ENCODE assay signal across 18 cellular contexts in the genomic region with DNA sequence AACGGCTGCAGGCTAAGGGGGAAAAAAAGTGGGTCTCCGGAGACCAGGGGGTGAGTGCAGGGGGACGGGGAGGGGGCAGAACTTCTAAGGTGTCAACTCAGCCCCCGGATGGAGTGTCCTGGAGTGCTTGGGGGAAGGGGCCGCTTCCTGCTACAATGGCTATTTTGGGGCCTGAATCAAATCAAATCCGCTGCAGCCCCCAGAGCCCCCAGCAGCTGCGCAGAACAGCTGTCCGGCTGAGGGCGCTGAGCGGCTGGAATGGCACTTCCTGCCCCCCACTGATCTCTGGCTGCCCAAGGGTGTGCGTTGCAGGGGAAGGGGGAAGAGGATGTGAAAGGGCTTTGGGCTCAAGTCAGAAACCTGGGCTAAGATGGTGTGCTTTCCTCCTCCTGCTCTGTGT. TPM values are rescaled to one million over a fixed set of nuclear protein-coding genes. Genes with fewer than 3 reads are reported as not detected.
A peak's percentile ranks its signal among the peaks of the same experiment; 100 is the strongest.
DNase-seq lines count a peak whose midpoint lies in the region; ATAC-seq, FAIRE-seq and TF ChIP-seq lines count a peak whose summit lies in the region.
"Had no signal": no experiment of that assay in that cellular context is flagged by ENCODE, and none has a peak within 500 bp of the region (broad histone marks: within the 10 kb centered on the region; RNA-seq: fewer than 3 reads in every experiment).

No MANE protein-coding gene starts in this region.

- peaks cover 24 to 91% (median 66%) of the 10 kb centered on the region in 10 experiments for H3K4me1 ChIP-seq in BLaER1 treated with 17β-estradiol and CSF1 and Interleukin-3, amounts not matched to agents 10 nM and 100 nM
- H3K4me1 ChIP-seq in astrocyte (ENCODE audit: insufficient read depth, low read length), result peaks cover 29% of the 10 kb centered on the region
- H3K4me1 ChIP-seq: foreskin keratinocyte, parathyroid adenoma had no signal

- H3K36me3 Mint-ChIP-seq in astrocyte (ENCODE audit: low read depth, unreplicated experiment) (no peaks in the 10 kb centered on the region), mesothelial cell of epicardium (no peaks in the 10 kb centered on the region)
- H3K36me3 Mint-ChIP-seq in activated T-helper 1 cell treated with anti-CD3 and anti-CD28 coated beads, Interleukin-12 subunit alpha, Interleukin-12 subunit beta, Interleukin-2, Interleukin-4 antibody, amounts not matched to agents 30 ng/mL and 10 ng/mL and 1 ng/mL, durations not matched to agents 14 hours and 24 hours and 36 hours (ENCODE audit: low read depth), result no peaks in the 10 kb centered on the region
- no peaks in the 10 kb centered on the region for H3K36me3 Mint-ChIP-seq in naive thymus-derived CD8-positive, alpha-beta T cell
- H3K36me3 Mint-ChIP-seq: stimulated activated effector memory CD8-positive, alpha-beta T cell treated with anti-CD3 and anti-CD28 coated beads, Interleukin-12 subunit alpha, Interleukin-12 subunit beta, amount 100 ng/mL, for 72 hours had no signal

- peak overlapping the region; percentile 85 to 97 (median 92) for H3K4me2 ChIP-seq in BLaER1 treated with 17β-estradiol and CSF1 and Interleukin-3, amounts not matched to agents 10 nM and 100 nM
- H3K4me2 ChIP-seq in astrocyte (ENCODE audit: low read length), result peak overlapping the region; percentile 76

- H2AFZ ChIP-seq in astrocyte (ENCODE audit: low read depth, low read length), result peak overlapping the region; percentile 83
- H2AFZ ChIP-seq: parathyroid adenoma had no signal

- H3K9ac ChIP-seq in BLaER1 treated with 17β-estradiol and CSF1 and Interleukin-3, amounts not matched to agents 10 nM and 100 nM, result peak overlapping the region in 10 of 11 experiments; percentile 56 to 81 (median 72); a peak in 19 of 22 replicates
- H3K9ac ChIP-seq in astrocyte (ENCODE audit: low read length), result peak overlapping the region; percentile 18
- H3K9ac ChIP-seq: parathyroid adenoma had no signal

- no peaks in the 10 kb centered on the region for H3K36me3 ChIP-seq in BLaER1 treated with 17β-estradiol and CSF1 and Interleukin-3, amounts not matched to agents 10 nM and 100 nM
- no peaks in the 10 kb centered on the region for H3K36me3 ChIP-seq in astrocyte (ENCODE audit: insufficient read depth, low read length)
- H3K36me3 ChIP-seq: WERI-Rb-1 had no signal

- H3K27ac ChIP-seq in BLaER1 treated with 17β-estradiol and CSF1 and Interleukin-3, amounts not matched to agents 10 nM and 100 nM, result peak overlapping the region in 9 of 11 experiments; percentile 60 to 89 (median 81); a peak in 18 of 22 replicates
- H3K27ac ChIP-seq in astrocyte (ENCODE audit: low read depth, low read length), result no peak overlapping the region
- H3K27ac ChIP-seq: foreskin keratinocyte, parathyroid adenoma, SK-N-MC, WERI-Rb-1 had no signal

- DNase-seq in astrocyte (ENCODE audit: low read depth) (no peak), mesothelial cell of epicardium (ENCODE audit: low spot score in 2 of 2, unreplicated experiment in 2 of 2) (no peak), mucosa of gallbladder (ENCODE audit: low spot score) (no peak)
- no peak for DNase-seq in activated T-helper 1 cell treated with anti-CD3 and anti-CD28 coated beads, Interleukin-12 subunit alpha, Interleukin-12 subunit beta, Interleukin-2, Interleukin-4 antibody, amounts not matched to agents 30 ng/mL and 10 ng/mL and 1 ng/mL, durations not matched to agents 14 hours and 24 hours and 36 hours (ENCODE audit: low spot score)
- no peak for DNase-seq in naive thymus-derived CD8-positive, alpha-beta T cell
- DNase-seq: activated T-cell treated with anti-CD3 and anti-CD28 coated beads, Interleukin-2, amount 50 U/mL, for 1 hour; effector CD4-positive, alpha-beta T cell; EL; foreskin keratinocyte; stimulated activated CD4-positive, alpha-beta T cell treated with anti-CD3 and anti-CD28 coated beads, Interleukin-2, amount 100 ng/mL, for 24 hours; WERI-Rb-1 had no signal

- peak; percentile 45 for ATAC-seq in HG02642 (IDR thresholded peaks at IDR 0.05; ENCODE audit: poor library complexity, unreplicated experiment)
- ATAC-seq in GM19035 (IDR thresholded peaks at IDR 0.05; ENCODE audit: unreplicated experiment), result no peak
- ATAC-seq in naive thymus-derived CD8-positive, alpha-beta T cell, result no peak
- ATAC-seq: foreskin keratinocyte; left lobe of liver; stimulated activated effector memory CD8-positive, alpha-beta T cell treated with anti-CD3 and anti-CD28 coated beads, Interleukin-12 subunit alpha, Interleukin-12 subunit beta, amount 100 ng/mL, for 72 hours had no signal

- peak overlapping the region; percentile 22 to 62 (median 48); a peak in 19 of 20 replicates for H3K4me3 ChIP-seq in BLaER1 treated with 17β-estradiol and CSF1 and Interleukin-3, amounts not matched to agents 10 nM and 100 nM
- H3K4me3 ChIP-seq in astrocyte (ENCODE audit: insufficient read depth, low read depth, low read length), result no peak overlapping the region
- H3K4me3 ChIP-seq: SK-N-MC had no signal

- peaks cover 0 to 6% (median 0%) of the 10 kb centered on the region in 11 experiments; a peak in 1 of 22 replicates for H3K27me3 ChIP-seq in BLaER1 treated with 17β-estradiol and CSF1 and Interleukin-3, amounts not matched to agents 10 nM and 100 nM
- H3K27me3 ChIP-seq in astrocyte (ENCODE audit: insufficient read depth, low read length), result peaks cover 23% of the 10 kb centered on the region

- H3K79me2 ChIP-seq in astrocyte (ENCODE audit: insufficient read depth, low read length), result no peaks in the 10 kb centered on the region
- H3K79me2 ChIP-seq: parathyroid adenoma had no signal

- H3K27ac Mint-ChIP-seq in astrocyte (ENCODE audit: unreplicated experiment) (no peak overlapping the region), mesothelial cell of epicardium (no peak overlapping the region)
- H3K27ac Mint-ChIP-seq in activated T-helper 1 cell treated with anti-CD3 and anti-CD28 coated beads, Interleukin-12 subunit alpha, Interleukin-12 subunit beta, Interleukin-2, Interleukin-4 antibody, amounts not matched to agents 30 ng/mL and 10 ng/mL and 1 ng/mL, durations not matched to agents 14 hours and 24 hours and 36 hours, result no peak overlapping the region
- peak overlapping the region in 1 of 10 donors; percentile 18 for H3K27ac Mint-ChIP-seq in naive thymus-derived CD8-positive, alpha-beta T cell
- H3K27ac Mint-ChIP-seq: stimulated activated effector memory CD8-positive, alpha-beta T cell treated with anti-CD3 and anti-CD28 coated beads, Interleukin-12 subunit alpha, Interleukin-12 subunit beta, amount 100 ng/mL, for 72 hours had no signal

- H4K20me1 ChIP-seq in BLaER1 treated with 17β-estradiol and CSF1 and Interleukin-3, amounts not matched to agents 10 nM and 100 nM, result no peaks in the 10 kb centered on the region
- no peaks in the 10 kb centered on the region for H4K20me1 ChIP-seq in astrocyte (ENCODE audit: insufficient read depth, low read length)

- intact Hi-C loops in activated T-helper 1 cell treated with anti-CD3 and anti-CD28 coated beads, Interleukin-12 subunit alpha, Interleukin-12 subunit beta, Interleukin-2, Interleukin-4 antibody, amounts not matched to agents 30 ng/mL and 10 ng/mL and 1 ng/mL, durations not matched to agents 14 hours and 24 hours and 36 hours (cut with micrococcal nuclease), result no loop called here

- POLR2A ChIA-PET in naive thymus-derived CD8-positive, alpha-beta T cell (lab: Charles Lee), result no interaction called here

- H3K4me1 Mint-ChIP-seq in astrocyte (ENCODE audit: low read depth, unreplicated experiment) (peaks cover 18% of the 10 kb centered on the region), mesothelial cell of epicardium (peaks cover 42% of the 10 kb centered on the region)
- H3K4me1 Mint-ChIP-seq in activated T-helper 1 cell treated with anti-CD3 and anti-CD28 coated beads, Interleukin-12 subunit alpha, Interleukin-12 subunit beta, Interleukin-2, Interleukin-4 antibody, amounts not matched to agents 30 ng/mL and 10 ng/mL and 1 ng/mL, durations not matched to agents 14 hours and 24 hours and 36 hours (ENCODE audit: low read depth), result no peaks in the 10 kb centered on the region
- peaks cover 0 to 6% (median 2%) of the 10 kb centered on the region in 4 donors for H3K4me1 Mint-ChIP-seq in naive thymus-derived CD8-positive, alpha-beta T cell

- H3K4me3 Mint-ChIP-seq in astrocyte (ENCODE audit: unreplicated experiment) (no peak overlapping the region), mesothelial cell of epicardium (peak overlapping the region; percentile 26)
- no peak overlapping the region for H3K4me3 Mint-ChIP-seq in activated T-helper 1 cell treated with anti-CD3 and anti-CD28 coated beads, Interleukin-12 subunit alpha, Interleukin-12 subunit beta, Interleukin-2, Interleukin-4 antibody, amounts not matched to agents 30 ng/mL and 10 ng/mL and 1 ng/mL, durations not matched to agents 14 hours and 24 hours and 36 hours
- no peak overlapping the region for H3K4me3 Mint-ChIP-seq in naive thymus-derived CD8-positive, alpha-beta T cell
- H3K4me3 Mint-ChIP-seq: stimulated activated effector memory CD8-positive, alpha-beta T cell treated with anti-CD3 and anti-CD28 coated beads, Interleukin-12 subunit alpha, Interleukin-12 subunit beta, amount 100 ng/mL, for 72 hours had no signal

- H3K9me3 Mint-ChIP-seq in astrocyte (ENCODE audit: unreplicated experiment) (peaks cover 8% of the 10 kb centered on the region), mesothelial cell of epicardium (no peaks in the 10 kb centered on the region)
- H3K9me3 Mint-ChIP-seq in activated T-helper 1 cell treated with anti-CD3 and anti-CD28 coated beads, Interleukin-12 subunit alpha, Interleukin-12 subunit beta, Interleukin-2, Interleukin-4 antibody, amounts not matched to agents 30 ng/mL and 10 ng/mL and 1 ng/mL, durations not matched to agents 14 hours and 24 hours and 36 hours, result no peaks in the 10 kb centered on the region
- H3K9me3 Mint-ChIP-seq in naive thymus-derived CD8-positive, alpha-beta T cell, result no peaks in the 10 kb centered on the region
- H3K9me3 Mint-ChIP-seq: stimulated activated effector memory CD8-positive, alpha-beta T cell treated with anti-CD3 and anti-CD28 coated beads, Interleukin-12 subunit alpha, Interleukin-12 subunit beta, amount 100 ng/mL, for 72 hours had no signal

- peaks cover 60% of the 10 kb centered on the region for H3K27me3 Mint-ChIP-seq in astrocyte (ENCODE audit: low read depth, unreplicated experiment)
- peaks cover 63% of the 10 kb centered on the region for H3K27me3 Mint-ChIP-seq in mesothelial cell of epicardium (ENCODE audit: low read depth)
- H3K27me3 Mint-ChIP-seq in activated T-helper 1 cell treated with anti-CD3 and anti-CD28 coated beads, Interleukin-12 subunit alpha, Interleukin-12 subunit beta, Interleukin-2, Interleukin-4 antibody, amounts not matched to agents 30 ng/mL and 10 ng/mL and 1 ng/mL, durations not matched to agents 14 hours and 24 hours and 36 hours (ENCODE audit: insufficient read depth), result peaks cover 44% of the 10 kb centered on the region
- H3K27me3 Mint-ChIP-seq in naive thymus-derived CD8-positive, alpha-beta T cell, result peaks cover 24 to 80% (median 44%) of the 10 kb centered on the region in 5 donors

- TF ChIP-seq CTCF in astrocyte (IDR thresholded peaks at IDR 0.05; ENCODE audit: insufficient read depth, low read depth, low read length) (no peak), mesothelial cell of epicardium (IDR thresholded peaks at IDR 0.05; ENCODE audit: unreplicated experiment) (no peak)

- H3K9me3 ChIP-seq in BLaER1 treated with 17β-estradiol and CSF1 and Interleukin-3, amounts not matched to agents 10 nM and 100 nM (replicated peaks in 1 of 11), result peaks cover 0 to 13% (median 10%) of the 10 kb centered on the region in 11 experiments; a peak in 9 of 22 replicates
- no peaks in the 10 kb centered on the region for H3K9me3 ChIP-seq in astrocyte (ENCODE audit: insufficient read depth, low read depth, low read length)

- FAIRE-seq in astrocyte (lab: Jason Lieb, UNC), result no peak

RNA-seq across cellular contexts. Expression of a gene that starts 24.2 kb away (rescaled TPM):
- total RNA-seq in astrocyte (211 and 227 TPM in 2 replicates), mesothelial cell of epicardium (136 to 147 TPM (median 144 TPM) in 3 replicates), mucosa of gallbladder (141 TPM)
- 395 and 401 TPM in 2 replicates for total RNA-seq in activated T-helper 1 cell treated with anti-CD3 and anti-CD28 coated beads, Interleukin-12 subunit alpha, Interleukin-12 subunit beta, Interleukin-2, Interleukin-4 antibody, amounts not matched to agents 30 ng/mL and 10 ng/mL and 1 ng/mL, durations not matched to agents 14 hours and 24 hours and 36 hours
- 10 to 100 TPM; 61.8 to 70.0 TPM for total RNA-seq in naive thymus-derived CD8-positive, alpha-beta T cell
- polyA plus RNA-seq in naive thymus-derived CD8-positive, alpha-beta T cell, result 100 to 1,000 TPM; 156 to 196 (median 164) TPM

RNA-seq across cellular contexts. Expression of a gene that starts 56.2 kb away (rescaled TPM):
- total RNA-seq in astrocyte (0.64 and 1.0 TPM in 2 replicates), mesothelial cell of epicardium (14.7 to 16.1 TPM (median 14.9 TPM) in 3 replicates), mucosa of gallbladder (10.3 TPM)
- 0.13 and 0.20 TPM in 2 replicates for total RNA-seq in activated T-helper 1 cell treated with anti-CD3 and anti-CD28 coated beads, Interleukin-12 subunit alpha, Interleukin-12 subunit beta, Interleukin-2, Interleukin-4 antibody, amounts not matched to agents 30 ng/mL and 10 ng/mL and 1 ng/mL, durations not matched to agents 14 hours and 24 hours and 36 hours
- under 1 TPM in 1 of 2 experiments, not detected in 1; 0.47 TPM for total RNA-seq in naive thymus-derived CD8-positive, alpha-beta T cell
- not detected for polyA plus RNA-seq in naive thymus-derived CD8-positive, alpha-beta T cell
